Comparison of ENCODE assay signal across 5 cellular contexts in genomic region chr14:103770500-103770899, GRCh38.
"Had no signal": no experiment of that assay in that cellular context is flagged by ENCODE, and none has a peak within 500 bp of the region (broad histone marks: within the 10 kb centered on the region; RNA-seq: fewer than 3 reads in every experiment).

No MANE protein-coding gene starts in this region.

- H3K36me3 ChIP-seq: HAP-1 had no signal

- H3K4me2 ChIP-seq: GM23338 had no signal

- H2AFZ ChIP-seq: GM23338 had no signal

- H3K4me1 ChIP-seq: HAP-1 had no signal

- ATAC-seq: HepG2 had no signal

- H3K4me3 ChIP-seq: GM23338, HAP-1 had no signal

- H3K9me3 ChIP-seq: HAP-1 had no signal

- DNase-seq: HFFc6 had no signal

- H3K27ac ChIP-seq: HL-60 had no signal
